27 cellular contexts compared by ENCODE assay signal in genomic region chr3:18376682-18377081, GRCh38.
"Had no signal": no experiment of that assay in that cellular context is flagged by ENCODE, and none has a peak within 500 bp of the region (broad histone marks: within the 10 kb centered on the region; RNA-seq: fewer than 3 reads in every experiment).

No MANE protein-coding gene starts in this region.

- H3K36me3 Mint-ChIP-seq: memory B cell had no signal

- H3K4me3 ChIP-seq: gastrocnemius medialis, heart left ventricle, hepatocyte, lung, mucosa of descending colon, pancreas, right lobe of liver, smooth muscle cell, suprapubic skin had no signal

- H3K4me1 Mint-ChIP-seq: memory B cell had no signal

- DNase-seq: cerebellar nuclear complex; cortex of kidney; foreskin fibroblast; gastrocnemius medialis; heart left ventricle; kidney; mucosa of descending colon; naive B cell; pancreas; retina; right lobe of liver; stimulated activated CD4-positive, alpha-beta T cell treated with anti-CD3 and anti-CD28 coated beads, Interleukin-12 subunit alpha, Interleukin-12 subunit beta, amount 100 ng/mL, for 4 hours; stimulated activated CD4-positive, alpha-beta T cell treated with anti-CD3 and anti-CD28 coated beads, Interleukin-1b, Interleukin-23, amount 100 ng/mL, for 48 hours; stimulated activated CD4-positive, alpha-beta T cell treated with anti-CD3 and anti-CD28 coated beads, Interleukin-4, amount 100 ng/mL, for 24 hours; stimulated activated naive B cell treated with anti-CD40 and anti-IgM and Interleukin-4, amounts not matched to agents 10 μg/mL and 1 μg/mL and 100 μg/mL, for 72 hours; stimulated activated naive CD8-positive, alpha-beta T cell treated with anti-CD3 and anti-CD28 coated beads, Interleukin-15, amount 100 ng/mL, for 72 hours; trophoblast cell had no signal

- H3K4me2 ChIP-seq: hepatocyte, smooth muscle cell had no signal

- H3K4me3 Mint-ChIP-seq: memory B cell; mesothelial cell of epicardium; naive B cell; natural killer cell treated with Interleukin-12 subunit alpha and Interleukin-12 subunit beta and Interleukin-15 and Interleukin-18, amount 100 ng/mL, for 72 hours; neural crest cell; stimulated activated naive B cell treated with anti-CD40 and anti-IgM and Interleukin-4, amounts not matched to agents 10 μg/mL and 1 μg/mL and 100 μg/mL, for 72 hours; stimulated activated naive CD8-positive, alpha-beta T cell treated with anti-CD3 and anti-CD28 coated beads, Interleukin-15, amount 100 ng/mL, for 72 hours had no signal

- H3K9me3 Mint-ChIP-seq: memory B cell; mesothelial cell of epicardium; naive B cell; natural killer cell treated with Interleukin-12 subunit alpha and Interleukin-12 subunit beta and Interleukin-15 and Interleukin-18, amount 100 ng/mL, for 72 hours; neural crest cell; stimulated activated naive B cell treated with anti-CD40 and anti-IgM and Interleukin-4, amounts not matched to agents 10 μg/mL and 1 μg/mL and 100 μg/mL, for 72 hours; stimulated activated naive CD8-positive, alpha-beta T cell treated with anti-CD3 and anti-CD28 coated beads, Interleukin-15, amount 100 ng/mL, for 72 hours had no signal

- H2AFZ ChIP-seq: hepatocyte had no signal

- H3K27me3 Mint-ChIP-seq: naive B cell; natural killer cell treated with Interleukin-12 subunit alpha and Interleukin-12 subunit beta and Interleukin-15 and Interleukin-18, amount 100 ng/mL, for 72 hours; stimulated activated naive B cell treated with anti-CD40 and anti-IgM and Interleukin-4, amounts not matched to agents 10 μg/mL and 1 μg/mL and 100 μg/mL, for 72 hours; stimulated activated naive CD8-positive, alpha-beta T cell treated with anti-CD3 and anti-CD28 coated beads, Interleukin-15, amount 100 ng/mL, for 72 hours had no signal

- H3K27ac ChIP-seq: gastrocnemius medialis, heart left ventricle, hepatocyte, neutrophil, pancreas, right lobe of liver, suprapubic skin had no signal

- H3K27ac Mint-ChIP-seq: memory B cell; mesothelial cell of epicardium; naive B cell; stimulated activated naive B cell treated with anti-CD40 and anti-IgM and Interleukin-4, amounts not matched to agents 10 μg/mL and 1 μg/mL and 100 μg/mL, for 72 hours had no signal

- H3K9me3 ChIP-seq: gastrocnemius medialis, heart left ventricle, mucosa of descending colon, neutrophil, pancreas, right lobe of liver, suprapubic skin had no signal

- H3K27me3 ChIP-seq: gastrocnemius medialis, heart left ventricle, hepatocyte, neutrophil, pancreas, right lobe of liver, suprapubic skin had no signal

- H3K4me1 ChIP-seq: gastrocnemius medialis, heart left ventricle, pancreas, right lobe of liver, suprapubic skin had no signal

- ATAC-seq: gastrocnemius medialis; heart left ventricle; left lobe of liver; mucosa of descending colon; natural killer cell treated with Interleukin-12 subunit alpha and Interleukin-12 subunit beta and Interleukin-15 and Interleukin-18, amount 100 ng/mL, for 72 hours; pancreas; right lobe of liver; stimulated activated naive B cell treated with anti-CD40 and anti-IgM and Interleukin-4, amounts not matched to agents 10 μg/mL and 1 μg/mL and 100 μg/mL, for 72 hours; stimulated activated naive CD8-positive, alpha-beta T cell treated with anti-CD3 and anti-CD28 coated beads, Interleukin-15, amount 100 ng/mL, for 72 hours had no signal
